In the genomic region with DNA sequence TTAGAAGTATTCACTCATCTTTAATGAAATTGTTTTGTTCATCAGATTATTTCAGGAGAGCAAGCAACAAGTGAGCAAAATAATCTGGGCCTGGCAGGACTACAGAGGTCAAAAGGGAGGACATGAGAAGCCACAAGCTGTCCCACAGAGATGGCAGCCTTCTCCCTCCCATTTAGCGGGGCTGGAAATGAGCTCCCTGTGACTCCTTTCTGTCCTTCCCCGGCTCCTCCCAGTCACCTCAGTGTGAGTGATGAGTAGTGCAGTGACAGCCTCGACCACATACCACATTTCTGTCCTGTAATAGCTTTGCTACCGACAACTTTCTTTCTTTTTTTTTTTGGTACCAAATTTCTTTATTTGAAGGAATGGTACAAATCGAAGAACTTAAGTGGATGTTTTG, we compare ENCODE assay signal across 16 cellular contexts. TPM values are rescaled to one million over a fixed set of nuclear protein-coding genes. Genes with fewer than 3 reads are reported as not detected.
DNase-seq lines count a peak whose midpoint lies in the region; ATAC-seq and TF ChIP-seq lines count a peak whose summit lies in the region.
"Had no signal": no experiment of that assay in that cellular context is flagged by ENCODE, and none has a peak within 500 bp of the region (broad histone marks: within the 10 kb centered on the region; RNA-seq: fewer than 3 reads in every experiment).

No MANE protein-coding gene starts in this region.

- peak; percentile 66 for DNase-seq in activated CD4-positive, alpha-beta T cell treated with anti-CD3 and anti-CD28 coated beads for 48 hours
- no peak for DNase-seq in activated CD4-positive, alpha-beta T cell treated with anti-CD3 and anti-CD28 coated beads, Interleukin-2, amount 50 U/mL, for 1 hour
- peak; percentile 62 for DNase-seq in activated CD4-positive, alpha-beta memory T cell treated with anti-CD3 and anti-CD28 coated beads for 36 hours
- DNase-seq in heart right ventricle: peak in 1 of 2 donors; percentile 40
- DNase-seq in stimulated activated CD4-positive, alpha-beta T cell treated with anti-CD3 and anti-CD28 coated beads, TNF-alpha, amount 100 ng/mL, for 48 hours (ENCODE audit: low read depth in 3 of 3): peak in 2 of 3 donors; percentile 31 to 37
- DNase-seq: activated effector memory CD4-positive, alpha-beta T cell treated with anti-CD3 and anti-CD28 coated beads, Interleukin-2, amount 50 U/mL, for 16 hours; CD4-positive, CD25-positive, alpha-beta regulatory T cell; islet precursor cell; Karpas-422; NCI-H2081 treated with DMSO at 0.1 percent for 48 hours; NCI-H82 had no signal

- ATAC-seq in heart right ventricle: peak; percentile 53 to 86 (median 70)
- ATAC-seq in esophagus mucosa: no peak
- ATAC-seq in HG03135 (IDR thresholded peaks at IDR 0.05; ENCODE audit: unreplicated experiment): no peak
- ATAC-seq in GM21737 (IDR thresholded peaks at IDR 0.05; ENCODE audit: unreplicated experiment): no peak
- ATAC-seq: gastroesophageal sphincter had no signal

- POLR2A ChIA-PET in activated CD4-positive, alpha-beta memory T cell treated with anti-CD3 and anti-CD28 coated beads for 36 hours (lab: Charles Lee): interaction anchor here (0.6 kb wide), 1 partner anchor 15 kb away, joined by 3 read pairs; no protein-coding TSS in a partner anchor

- H3K27me3 ChIP-seq in heart right ventricle: no peaks in the 10 kb centered on the region
- H3K27me3 ChIP-seq: gastroesophageal sphincter, suprapubic skin had no signal

- peaks cover 70% of the 10 kb centered on the region for H3K4me1 Mint-ChIP-seq in activated CD4-positive, alpha-beta memory T cell treated with anti-CD3 and anti-CD28 coated beads for 36 hours (ENCODE audit: low read depth)

- H3K9me3 ChIP-seq in heart right ventricle: no peaks in the 10 kb centered on the region
- H3K9me3 ChIP-seq: gastroesophageal sphincter, suprapubic skin had no signal

- H3K27ac Mint-ChIP-seq in activated CD4-positive, alpha-beta memory T cell treated with anti-CD3 and anti-CD28 coated beads for 36 hours: peak overlapping the region; percentile 26

- WGBS in heart right ventricle, 2 donors: 48 to 75% methylated on average over 5 of the region's 5 CpGs

- H3K36me3 Mint-ChIP-seq in activated CD4-positive, alpha-beta memory T cell treated with anti-CD3 and anti-CD28 coated beads for 36 hours: peaks cover 17% of the 10 kb centered on the region

- CTCF ChIA-PET in activated CD4-positive, alpha-beta memory T cell treated with anti-CD3 and anti-CD28 coated beads for 36 hours (lab: Charles Lee): interaction anchor here (1.4 to 1.8 kb wide), 2 partner anchors 25 to 31 kb away, joined by 4 to 8 read pairs; no protein-coding TSS in a partner anchor

- peaks cover 0 to 20% (median 0%) of the 10 kb centered on the region in 9 donors for H3K36me3 ChIP-seq in heart right ventricle

- no peaks in the 10 kb centered on the region for H3K27me3 Mint-ChIP-seq in activated CD4-positive, alpha-beta memory T cell treated with anti-CD3 and anti-CD28 coated beads for 36 hours
- H3K27me3 Mint-ChIP-seq: CD4-positive, CD25-positive, alpha-beta regulatory T cell had no signal

- H3K27ac ChIP-seq in heart right ventricle: peak overlapping the region in 6 of 10 donors; percentile 14 to 59 (median 40)
- H3K27ac ChIP-seq: gastroesophageal sphincter, suprapubic skin had no signal

- H3K4me3 Mint-ChIP-seq in activated CD4-positive, alpha-beta memory T cell treated with anti-CD3 and anti-CD28 coated beads for 36 hours: no peak overlapping the region
- H3K4me3 Mint-ChIP-seq: CD4-positive, CD25-positive, alpha-beta regulatory T cell had no signal

- H3K4me3 ChIP-seq in heart right ventricle: no peak overlapping the region
- H3K4me3 ChIP-seq: gastroesophageal sphincter, suprapubic skin had no signal

- peaks cover 8 to 99% (median 77%) of the 10 kb centered on the region in 9 donors for H3K4me1 ChIP-seq in heart right ventricle

- no peaks in the 10 kb centered on the region for H3K9me3 Mint-ChIP-seq in activated CD4-positive, alpha-beta memory T cell treated with anti-CD3 and anti-CD28 coated beads for 36 hours
- H3K9me3 Mint-ChIP-seq: CD4-positive, CD25-positive, alpha-beta regulatory T cell had no signal

- no peak for TF ChIP-seq CTCF in heart right ventricle (IDR thresholded peaks at IDR 0.05)

- intact Hi-C loops in activated CD4-positive, alpha-beta memory T cell treated with anti-CD3 and anti-CD28 coated beads for 36 hours (cut with micrococcal nuclease): no loop called here
- intact Hi-C loops in heart right ventricle (cut with DNase I): no loop called here

RNA-seq across cellular contexts. Expression of a gene that starts 38.0 kb away (rescaled TPM):
- 100 to 1,000 TPM; 264 to 272 TPM for total RNA-seq in activated CD4-positive, alpha-beta memory T cell treated with anti-CD3 and anti-CD28 coated beads for 36 hours
- total RNA-seq in heart right ventricle (100 to 1,000 TPM; 234 to 348 (median 310) TPM), esophagus mucosa (231 TPM)
- 100 to 1,000 TPM; 161 to 173 TPM for polyA plus RNA-seq in heart right ventricle

Comparison
In these comparisons a context has a peak if more than half of its experiments do, and no peak if none do; other contexts are left out.
1. ATAC-seq: peak in heart right ventricle (8 of 8); none in esophagus mucosa (single experiment), HG03135 (single experiment) and GM21737 (single experiment).